7 cellular contexts compared by ENCODE assay signal in the genomic region with DNA sequence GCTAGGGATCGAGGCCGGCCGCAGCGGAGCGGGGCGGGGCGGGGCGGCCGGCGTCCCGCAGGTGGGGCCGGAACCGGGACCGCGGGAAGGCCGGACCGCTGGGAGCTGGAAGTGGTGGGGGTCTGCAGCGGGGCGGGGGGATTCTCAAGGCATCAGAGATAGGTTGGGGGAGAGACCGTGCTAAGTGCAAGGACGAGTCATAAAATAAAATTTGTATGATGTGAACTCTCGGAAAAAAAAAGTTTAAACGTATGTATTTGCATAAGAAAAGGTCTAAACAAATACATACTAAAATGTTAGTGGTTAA. TPM values are rescaled to one million over a fixed set of nuclear protein-coding genes. Genes with fewer than 3 reads are reported as not detected.
DNase-seq lines count a peak whose midpoint lies in the region; ATAC-seq and TF ChIP-seq lines count a peak whose summit lies in the region.

A gene with protein sequence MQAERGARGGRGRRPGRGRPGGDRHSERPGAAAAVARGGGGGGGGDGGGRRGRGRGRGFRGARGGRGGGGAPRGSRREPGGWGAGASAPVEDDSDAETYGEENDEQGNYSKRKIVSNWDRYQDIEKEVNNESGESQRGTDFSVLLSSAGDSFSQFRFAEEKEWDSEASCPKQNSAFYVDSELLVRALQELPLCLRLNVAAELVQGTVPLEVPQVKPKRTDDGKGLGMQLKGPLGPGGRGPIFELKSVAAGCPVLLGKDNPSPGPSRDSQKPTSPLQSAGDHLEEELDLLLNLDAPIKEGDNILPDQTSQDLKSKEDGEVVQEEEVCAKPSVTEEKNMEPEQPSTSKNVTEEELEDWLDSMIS (minus strand): TSS at position 25 of the 307 bp plus-strand sequence. CDS start 158 bp downstream, outside the sequence.

- in situ Hi-C loops in astrocyte of the spinal cord (cut with HindIII; ENCODE audit: low sequenced_read_pairs), result no loop called here

- no peak for ATAC-seq in HG02759 (IDR thresholded peaks at IDR 0.05; ENCODE audit: unreplicated experiment)
- no peak for ATAC-seq in HG02571 (IDR thresholded peaks at IDR 0.05; ENCODE audit: unreplicated experiment)

- H3K27me3 ChIP-seq in layer of hippocampus (ENCODE audit: control insufficient read depth, insufficient read depth, low read length), result no peaks in the 10 kb centered on the region

- H3K4me3 ChIP-seq in Jurkat, Clone E6-1 (ENCODE audit: low read length), result peak within 1 kb of the TSS; percentile 82
- peak within 1 kb of the TSS; percentile 61 for H3K4me3 ChIP-seq in astrocyte of the spinal cord (ENCODE audit: low read depth, low read length)

- intact Hi-C loops in posterior cingulate gyrus (cut with DNase I), result loop anchor here (2.0 to 5.0 kb wide), 2 partner anchors 64 to 303 kb away; partner anchors contain the start of genes NOP10, NUTM1 and PGBD4

- peak within 1 kb of the TSS; percentile 87 for H3K27ac ChIP-seq in layer of hippocampus (ENCODE audit: low read depth, low read length)
- peak within 1 kb of the TSS; percentile 83 for H3K27ac ChIP-seq in substantia nigra (ENCODE audit: low read depth, low read length, poor library complexity, severe bottlenecking)

- no peak for TF ChIP-seq CTCF in astrocyte of the spinal cord (IDR thresholded peaks at IDR 0.05; ENCODE audit: low read depth, low read length)

- DNase-seq in Jurkat, Clone E6-1 (ENCODE audit: low read depth, low spot score), result no peak
- DNase-seq in astrocyte of the spinal cord (ENCODE audit: low read depth, low spot score), result no peak
- DNase-seq in substantia nigra (lab: John Stamatoyannopoulos, UW), result no peak
- DNase-seq in posterior cingulate gyrus, result no peak

RNA-seq across cellular contexts. Expression of the gene that starts here (rescaled TPM):
- 11.4 TPM for polyA plus RNA-seq in Jurkat, Clone E6-1 (2012; ENCODE audit: insufficient read depth, insufficient read length)
